In genomic region chr16:17501321-17501720, GRCh38 we compare ENCODE assay signal across 1 cellular context.
TF ChIP-seq lines count a peak whose summit lies in the region.

No MANE protein-coding gene starts in this region.

TF ChIP-seq in IMR-90, 13 proteins besides CTCF, POLR2A, EP300 and RAD21 (continued from another document):
- TF ChIP-seq RCOR1 (IDR thresholded peaks at IDR 0.05; ENCODE audit: insufficient replicate concordance, low read length) (no peak), SMC3 (IDR thresholded peaks at IDR 0.05; ENCODE audit: low read depth, low read length) (no peak)
